Comparison of ENCODE assay signal across 23 cellular contexts in the genomic region with DNA sequence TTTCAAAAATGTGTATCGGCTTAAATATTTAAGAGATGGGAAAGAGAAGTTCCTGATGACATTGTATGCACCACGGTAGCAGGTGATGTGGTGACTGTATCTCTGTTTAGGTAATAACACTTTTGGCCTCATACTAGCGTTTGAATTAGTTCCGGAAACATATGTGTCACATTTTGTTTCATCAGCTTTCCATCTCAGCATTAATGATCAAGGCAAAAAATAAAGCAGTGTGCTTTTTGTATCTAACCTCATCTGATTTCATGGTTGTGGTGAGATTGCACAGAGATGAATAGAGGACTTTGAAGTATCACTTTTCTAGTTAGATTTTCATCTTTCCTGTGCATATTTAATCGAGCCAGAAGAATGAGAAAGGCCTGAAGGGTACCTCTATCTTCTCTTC.
"Had no signal": no experiment of that assay in that cellular context is flagged by ENCODE, and none has a peak within 500 bp of the region (broad histone marks: within the 10 kb centered on the region; RNA-seq: fewer than 3 reads in every experiment).

No MANE protein-coding gene starts in this region.

- H3K9ac ChIP-seq: neural progenitor cell had no signal

- ATAC-seq: naive thymus-derived CD4-positive, alpha-beta T cell; natural killer cell; pancreas; right cardiac atrium; right lobe of liver; stimulated activated naive B cell treated with anti-CD40 and anti-IgM and Interleukin-4, amounts not matched to agents 10 μg/mL and 1 μg/mL and 100 μg/mL, for 72 hours; upper lobe of right lung had no signal

- H3K4me1 ChIP-seq: pancreas, prostate gland, right lobe of liver, sigmoid colon, stomach, thyroid gland, tibial nerve, upper lobe of right lung, uterus had no signal

- H3K27me3 ChIP-seq: neural progenitor cell, pancreas, right lobe of liver, sigmoid colon, stomach, thyroid gland, tibial nerve, upper lobe of right lung, uterus had no signal

- FAIRE-seq: pancreas, small intestine had no signal

- H2AFZ ChIP-seq: neural progenitor cell had no signal

- H3K4me2 ChIP-seq: neural progenitor cell had no signal

- H3K9me3 ChIP-seq: pancreas, prostate gland, right lobe of liver, sigmoid colon, stomach, thoracic aorta, thyroid gland, tibial nerve, upper lobe of right lung, uterus had no signal

- H3K27ac ChIP-seq: neural progenitor cell, pancreas, prostate gland, right lobe of liver, sigmoid colon, stomach, thoracic aorta, thyroid gland, tibial nerve, upper lobe of right lung, uterus had no signal

- H3K36me3 ChIP-seq: neural progenitor cell, pancreas, prostate gland, right lobe of liver, sigmoid colon, stomach, thoracic aorta, thyroid gland, tibial nerve, upper lobe of right lung, uterus had no signal

- H3K4me3 ChIP-seq: neural progenitor cell, pancreas, prostate gland, right lobe of liver, sigmoid colon, stomach, thoracic aorta, thyroid gland, tibial nerve, upper lobe of right lung, uterus had no signal

- DNase-seq: naive thymus-derived CD4-positive, alpha-beta T cell; natural killer cell; occipital lobe; pancreas; right cardiac atrium; right lobe of liver; sigmoid colon; small intestine; stimulated activated CD4-positive, alpha-beta T cell treated with anti-CD3 and anti-CD28 coated beads, Interleukin-15, amount 100 ng/mL, for 24 hours; stimulated activated CD4-positive, alpha-beta T cell treated with anti-CD3 and anti-CD28 coated beads, Interleukin-2, amount 100 ng/mL, for 24 hours; stimulated activated CD4-positive, alpha-beta T cell treated with anti-CD3 and anti-CD28 coated beads, Interleukin-2, amount 100 ng/mL, for 48 hours; stimulated activated CD4-positive, alpha-beta T cell treated with anti-CD3 and anti-CD28 coated beads, Interleukin-4, amount 100 ng/mL, for 4 hours; stimulated activated CD8-positive, alpha-beta memory T cell treated with anti-CD3 and anti-CD28 coated beads, Interleukin-4, amount 100 ng/mL, for 48 hours; stimulated activated naive B cell treated with anti-CD40 and anti-IgM and Interleukin-4, amounts not matched to agents 10 μg/mL and 1 μg/mL and 100 μg/mL, for 72 hours; stimulated activated naive CD4-positive, alpha-beta T cell treated with Interleukin-2 at 50 U/mL for 16 hours; stomach; thyroid gland; upper lobe of right lung; uterus had no signal
